ENCODE assay signal across 2 cellular contexts in the genomic region with DNA sequence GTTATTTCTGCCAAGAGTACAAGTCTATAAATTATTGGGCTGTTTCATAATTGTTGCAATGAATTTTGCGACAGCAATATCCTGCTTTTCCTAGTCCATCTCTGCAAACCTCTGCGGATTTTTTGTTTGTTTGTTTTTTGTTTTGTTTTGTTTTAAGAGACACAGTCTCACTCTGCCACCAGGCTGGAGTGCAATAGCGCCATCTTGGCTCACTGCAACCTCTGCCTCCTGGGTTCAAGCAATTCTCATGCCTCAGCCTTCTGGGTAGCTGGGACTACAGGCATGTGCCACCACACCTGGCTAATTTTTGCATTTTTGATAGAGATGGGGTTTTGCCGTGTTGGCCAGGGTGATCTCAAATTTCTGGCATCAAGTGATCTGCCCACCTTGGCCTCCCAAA. TPM values are rescaled to one million over a fixed set of nuclear protein-coding genes. Genes with fewer than 3 reads are reported as not detected.
"Had no signal": no experiment of that assay in that cellular context is flagged by ENCODE, and none has a peak within 500 bp of the region (broad histone marks: within the 10 kb centered on the region; RNA-seq: fewer than 3 reads in every experiment).

No MANE protein-coding gene starts in this region.

RNA-seq across cellular contexts. Expression of a gene that starts 37.3 kb away (rescaled TPM):
- total RNA-seq: RPMI7951, SJCRH30 had no signal
